ENCODE assay signal across 17 cellular contexts in the genomic region with DNA sequence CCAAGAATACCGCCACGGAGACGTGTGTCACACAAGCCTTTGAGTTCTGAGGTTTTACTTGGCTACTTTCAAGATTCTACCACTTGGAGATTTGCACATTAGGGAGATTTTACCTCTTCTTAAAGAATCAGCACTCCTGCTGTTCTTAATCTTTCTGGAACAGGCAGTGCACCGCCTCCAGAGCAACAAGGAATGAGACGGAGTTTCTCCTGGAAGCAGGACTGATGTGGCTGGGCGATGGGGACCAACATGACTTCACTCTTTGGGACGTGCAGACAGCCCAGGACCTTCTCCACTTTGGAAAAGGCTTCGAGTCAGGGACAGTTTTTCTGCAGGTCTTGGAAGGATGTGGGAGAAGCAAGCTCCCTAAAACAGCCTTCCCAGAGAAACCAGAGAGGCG.
DNase-seq lines count a peak whose midpoint lies in the region; ATAC-seq and TF ChIP-seq lines count a peak whose summit lies in the region.
"Had no signal": no experiment of that assay in that cellular context is flagged by ENCODE, and none has a peak within 500 bp of the region (broad histone marks: within the 10 kb centered on the region; RNA-seq: fewer than 3 reads in every experiment).

No MANE protein-coding gene starts in this region.

- no peaks in the 10 kb centered on the region for H3K9me3 Mint-ChIP-seq in chondrocyte (ENCODE audit: low read depth)
- H3K9me3 Mint-ChIP-seq in stimulated activated memory B cell treated with anti-CD40 and anti-IgM and Interleukin-4, amounts not matched to agents 10 μg/mL and 1 μg/mL and 100 μg/mL, for 72 hours: peaks cover 5% of the 10 kb centered on the region
- H3K9me3 Mint-ChIP-seq: CD14-positive monocyte had no signal

- 79 to 84% (median 82%) methylated on average over 9 of the region's 9 CpGs for WGBS in psoas muscle, 3 donors

- intact Hi-C loops in left cardiac atrium (cut with DNase I) (no loop called here), left ventricle myocardium superior (cut with micrococcal nuclease) (no loop called here), psoas muscle (cut with DNase I) (loop anchor here in 1 of 2 donors (10.0 kb wide), 1 partner anchor 249 kb away; no protein-coding TSS in a partner anchor)

- ATAC-seq in left cardiac atrium: no peak
- ATAC-seq in left ventricle myocardium superior: no peak
- ATAC-seq in psoas muscle: no peak
- ATAC-seq in GM21390 (IDR thresholded peaks at IDR 0.05; ENCODE audit: unreplicated experiment): no peak
- no peak for ATAC-seq in stimulated activated memory B cell treated with anti-CD40 and anti-IgM and Interleukin-4, amounts not matched to agents 10 μg/mL and 1 μg/mL and 100 μg/mL, for 72 hours
- ATAC-seq: CD8-positive, alpha-beta T cell had no signal

- H3K4me1 Mint-ChIP-seq in chondrocyte (ENCODE audit: low read depth): no peaks in the 10 kb centered on the region
- H3K4me1 Mint-ChIP-seq in stimulated activated memory B cell treated with anti-CD40 and anti-IgM and Interleukin-4, amounts not matched to agents 10 μg/mL and 1 μg/mL and 100 μg/mL, for 72 hours: peaks cover 5% of the 10 kb centered on the region
- H3K4me1 Mint-ChIP-seq: CD14-positive monocyte had no signal

- H3K27me3 ChIP-seq in psoas muscle (ENCODE audit: insufficient read depth in 3 of 3, low read length in 2 of 3): no peaks in the 10 kb centered on the region

- DNase-seq in left cardiac atrium (peak; percentile 19), left ventricle myocardium superior (no peak), chondrocyte (ENCODE audit: low spot score) (peak; percentile 41), psoas muscle (no peak), SK-N-DZ (ENCODE audit: low spot score) (no peak)
- DNase-seq in NK-92 treated with Interleukin-12 subunit alpha and Interleukin-12 subunit beta, amount 100 ng/mL, for 24 hours (lab: John Stamatoyannopoulos, UW): no peak
- DNase-seq: 8988T; CD8-positive, alpha-beta T cell; COR-L47; DMS153; DMS79 treated with DMSO at 0.1 percent for 48 hours; GDM1 had no signal

- H3K36me3 Mint-ChIP-seq in chondrocyte (ENCODE audit: low read depth): peaks cover 10% of the 10 kb centered on the region
- H3K36me3 Mint-ChIP-seq in stimulated activated memory B cell treated with anti-CD40 and anti-IgM and Interleukin-4, amounts not matched to agents 10 μg/mL and 1 μg/mL and 100 μg/mL, for 72 hours: peaks cover 36% of the 10 kb centered on the region

- no peaks in the 10 kb centered on the region for H3K27me3 Mint-ChIP-seq in chondrocyte (ENCODE audit: low read depth)
- no peaks in the 10 kb centered on the region for H3K27me3 Mint-ChIP-seq in stimulated activated memory B cell treated with anti-CD40 and anti-IgM and Interleukin-4, amounts not matched to agents 10 μg/mL and 1 μg/mL and 100 μg/mL, for 72 hours
- H3K27me3 Mint-ChIP-seq: B cell had no signal

- H3K27ac Mint-ChIP-seq in chondrocyte (ENCODE audit: unreplicated experiment): no peak overlapping the region
- H3K27ac Mint-ChIP-seq in stimulated activated memory B cell treated with anti-CD40 and anti-IgM and Interleukin-4, amounts not matched to agents 10 μg/mL and 1 μg/mL and 100 μg/mL, for 72 hours: no peak overlapping the region
- H3K27ac Mint-ChIP-seq: B cell had no signal

- H3K4me3 Mint-ChIP-seq in chondrocyte (ENCODE audit: unreplicated experiment): no peak overlapping the region
- H3K4me3 Mint-ChIP-seq in stimulated activated memory B cell treated with anti-CD40 and anti-IgM and Interleukin-4, amounts not matched to agents 10 μg/mL and 1 μg/mL and 100 μg/mL, for 72 hours: no peak overlapping the region
- H3K4me3 Mint-ChIP-seq: B cell; CD14-positive monocyte; CD8-positive, alpha-beta T cell had no signal

- H3K36me3 ChIP-seq in psoas muscle (ENCODE audit: insufficient read depth in 1 of 2, low read depth in 1 of 2): peaks cover 0 to 90% of the 10 kb centered on the region in 2 donors
- H3K36me3 ChIP-seq: HAP-1 had no signal

- H3K4me1 ChIP-seq in psoas muscle: no peaks in the 10 kb centered on the region
- H3K4me1 ChIP-seq: HAP-1 had no signal

- TF ChIP-seq CTCF in chondrocyte (IDR thresholded peaks at IDR 0.05) (no peak), psoas muscle (IDR thresholded peaks at IDR 0.05) (no peak)

- H3K4me3 ChIP-seq in psoas muscle: no peak overlapping the region
- H3K4me3 ChIP-seq: HAP-1 had no signal

- peak overlapping the region; percentile 16 for H3K27ac ChIP-seq in psoas muscle

- no peaks in the 10 kb centered on the region for H3K9me3 ChIP-seq in psoas muscle
- H3K9me3 ChIP-seq: HAP-1 had no signal

Comparison
In these comparisons a context has a peak if more than half of its experiments do, and no peak if none do; other contexts are left out.
1. DNase-seq: peak in left cardiac atrium (single experiment) and chondrocyte (single experiment); none in left ventricle myocardium superior (single experiment), psoas muscle (0 of 2), NK-92 treated with Interleukin-12 subunit alpha and Interleukin-12 subunit beta, amount 100 ng/mL, for 24 hours (single experiment) and SK-N-DZ (single experiment).